ENCODE assay signal across 1 cellular context in the genomic region with DNA sequence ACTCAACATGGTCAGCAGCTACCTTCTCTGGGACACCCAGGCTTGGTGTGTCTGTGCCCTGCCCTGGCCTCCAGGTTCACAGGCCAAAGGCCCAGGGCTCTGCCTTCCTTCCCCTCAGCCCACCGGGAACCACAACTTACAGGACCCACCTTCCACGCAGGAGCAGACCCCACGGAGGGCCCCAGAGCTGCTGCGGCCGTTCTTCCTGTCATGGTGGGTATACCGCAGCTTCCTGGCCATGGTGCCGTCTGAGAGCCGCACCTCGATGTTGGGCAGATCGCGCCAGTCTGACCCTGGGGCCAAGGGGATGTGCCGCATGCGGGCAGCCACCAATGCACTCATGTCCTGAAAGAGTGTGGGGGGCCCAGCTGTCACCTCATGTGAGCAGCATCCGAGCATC.
TF ChIP-seq lines count a peak whose summit lies in the region.

No MANE protein-coding gene starts in this region.

TF ChIP-seq in IMR-90, 13 proteins besides CTCF, POLR2A, EP300 and RAD21:
- TF ChIP-seq SMC3 (IDR thresholded peaks at IDR 0.05; ENCODE audit: low read depth, low read length) (no peak), ELK1 (IDR thresholded peaks at IDR 0.05; ENCODE audit: borderline replicate concordance, low read depth, low read length) (no peak), RFX5 (IDR thresholded peaks at IDR 0.05; ENCODE audit: low read depth, low read length) (no peak), FOS (IDR thresholded peaks at IDR 0.05; ENCODE audit: low read depth, low read length) (no peak), NFE2L2 (IDR thresholded peaks at IDR 0.05; ENCODE audit: low read depth, low read length) (no peak)
- TF ChIP-seq, protein P1, sequence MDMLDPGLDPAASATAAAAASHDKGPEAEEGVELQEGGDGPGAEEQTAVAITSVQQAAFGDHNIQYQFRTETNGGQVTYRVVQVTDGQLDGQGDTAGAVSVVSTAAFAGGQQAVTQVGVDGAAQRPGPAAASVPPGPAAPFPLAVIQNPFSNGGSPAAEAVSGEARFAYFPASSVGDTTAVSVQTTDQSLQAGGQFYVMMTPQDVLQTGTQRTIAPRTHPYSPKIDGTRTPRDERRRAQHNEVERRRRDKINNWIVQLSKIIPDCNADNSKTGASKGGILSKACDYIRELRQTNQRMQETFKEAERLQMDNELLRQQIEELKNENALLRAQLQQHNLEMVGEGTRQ (IDR thresholded peaks at IDR 0.05; ENCODE audit: low read depth, low read length): no peak
